In genomic region chr2:9799729-9800632, GRCh38 we compare ENCODE assay signal across 8 cellular contexts. TPM values are rescaled to one million over a fixed set of nuclear protein-coding genes. Genes with fewer than 3 reads are reported as not detected.
DNase-seq lines count a peak whose midpoint lies in the region; ATAC-seq and TF ChIP-seq lines count a peak whose summit lies in the region.

No MANE protein-coding gene starts in this region.

- peak overlapping the region; percentile 94 for H3K27ac Mint-ChIP-seq in HFFc6
- peak overlapping the region; percentile 23 for H3K27ac Mint-ChIP-seq in activated naive CD8-positive, alpha-beta T cell treated with anti-CD3 and anti-CD28 coated beads, Interleukin-2, amount 50 U/mL, for 24 hours

- DNase-seq in GM12865 (ENCODE audit: low read depth) (peak; percentile 86), HFFc6 (peak; percentile 72), NAMALWA (ENCODE audit: low spot score) (peak; percentile 90), T-helper 1 cell (peak; percentile 58 to 85 (median 69)), left cardiac atrium (peak; percentile 89), retinal pigment epithelial cell (ENCODE audit: low read depth) (no peak)
- peak; percentile 91 for DNase-seq in activated naive CD8-positive, alpha-beta T cell treated with anti-CD3 and anti-CD28 coated beads, Interleukin-2, amount 50 U/mL, for 24 hours

- H3K9me3 Mint-ChIP-seq in HFFc6 = no peaks in the 10 kb centered on the region
- H3K9me3 Mint-ChIP-seq in activated naive CD8-positive, alpha-beta T cell treated with anti-CD3 and anti-CD28 coated beads, Interleukin-2, amount 50 U/mL, for 24 hours = no peaks in the 10 kb centered on the region

- intact Hi-C loops in left cardiac atrium (cut with DNase I) = loop anchor here in 1 of 2 donors (5.0 kb wide), 1 partner anchor 247 kb away; no protein-coding TSS in a partner anchor

- H3K4me1 Mint-ChIP-seq in HFFc6 (ENCODE audit: low read depth) = peaks cover 46% of the 10 kb centered on the region
- H3K4me1 Mint-ChIP-seq in activated naive CD8-positive, alpha-beta T cell treated with anti-CD3 and anti-CD28 coated beads, Interleukin-2, amount 50 U/mL, for 24 hours = peaks cover 21% of the 10 kb centered on the region

- TF ChIP-seq CTCF in GM12865 (IDR thresholded peaks at IDR 0.05; ENCODE audit: insufficient read depth, low read depth, low read length, missing control alignments) = peak; percentile 99
- TF ChIP-seq CTCF in HFFc6 (IDR thresholded peaks at IDR 0.05) = peak; percentile 98
- peak; percentile 99 for TF ChIP-seq CTCF in retinal pigment epithelial cell (conservative IDR thresholded peaks at IDR 0.05; ENCODE audit: low read depth, low read length)

- peaks cover 2% of the 10 kb centered on the region for H3K27me3 Mint-ChIP-seq in HFFc6 (ENCODE audit: insufficient read depth)
- peaks cover 3% of the 10 kb centered on the region for H3K27me3 Mint-ChIP-seq in activated naive CD8-positive, alpha-beta T cell treated with anti-CD3 and anti-CD28 coated beads, Interleukin-2, amount 50 U/mL, for 24 hours

- peak; percentile 87 for ATAC-seq in activated naive CD8-positive, alpha-beta T cell treated with anti-CD3 and anti-CD28 coated beads, Interleukin-2, amount 50 U/mL, for 24 hours
- ATAC-seq in left cardiac atrium = peak; percentile 80 to 90
- no peak for ATAC-seq in GM18517 (IDR thresholded peaks at IDR 0.05; ENCODE audit: unreplicated experiment)

- H3K4me3 Mint-ChIP-seq in HFFc6 = peak overlapping the region; percentile 19; the same call in 1 of the 2 replicates
- no peak overlapping the region for H3K4me3 Mint-ChIP-seq in activated naive CD8-positive, alpha-beta T cell treated with anti-CD3 and anti-CD28 coated beads, Interleukin-2, amount 50 U/mL, for 24 hours

- H3K36me3 Mint-ChIP-seq in HFFc6 (ENCODE audit: low read depth) = no peaks in the 10 kb centered on the region
- no peaks in the 10 kb centered on the region for H3K36me3 Mint-ChIP-seq in activated naive CD8-positive, alpha-beta T cell treated with anti-CD3 and anti-CD28 coated beads, Interleukin-2, amount 50 U/mL, for 24 hours (ENCODE audit: low read depth)

- H3K4me3 ChIP-seq in GM12865 (ENCODE audit: low read depth, low read length) (no peak overlapping the region), retinal pigment epithelial cell (ENCODE audit: low read length) (no peak overlapping the region)

RNA-seq across cellular contexts. Expression of gene TAF1B, which starts 43.3 kb away (rescaled TPM):
- 10 to 100 TPM; 17.3 to 24.0 (median 22.3) TPM for total RNA-seq in HFFc6 (2021; fragmentation: NEBNext Ultra II Directional; extraction: Animal tissue kit (Norgen Biotek cat#: 25700))
- 10 to 100 TPM in 1 of 2 donors, 1 to 10 TPM in 1; 8.1 to 11.0 TPM for total RNA-seq in left cardiac atrium
